In the genomic region with DNA sequence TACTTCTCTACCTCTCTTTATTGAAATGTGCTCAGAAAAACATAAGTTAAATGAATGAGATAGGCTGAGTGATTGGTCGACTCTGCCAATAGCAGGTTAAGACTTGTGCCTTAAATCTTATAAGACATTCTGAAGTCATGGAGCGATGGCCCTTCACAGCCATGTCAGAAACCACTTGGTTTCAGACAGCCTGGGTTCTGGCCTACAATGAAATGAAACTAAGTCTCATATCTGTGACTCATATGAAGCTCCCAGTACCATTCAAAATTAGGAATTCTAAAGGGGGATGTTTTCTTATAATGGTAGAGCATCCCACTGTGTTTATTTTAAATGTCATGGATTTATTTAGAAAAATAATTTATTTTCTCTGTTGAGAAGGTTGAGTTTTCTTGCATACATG, we compare ENCODE assay signal across 1 cellular context.
TF ChIP-seq lines count a peak whose summit lies in the region.

No MANE protein-coding gene starts in this region.

TF ChIP-seq in GM12878, 131 proteins besides CTCF, POLR2A, EP300 and RAD21 (continued from another document):
- TF ChIP-seq, protein P1, sequence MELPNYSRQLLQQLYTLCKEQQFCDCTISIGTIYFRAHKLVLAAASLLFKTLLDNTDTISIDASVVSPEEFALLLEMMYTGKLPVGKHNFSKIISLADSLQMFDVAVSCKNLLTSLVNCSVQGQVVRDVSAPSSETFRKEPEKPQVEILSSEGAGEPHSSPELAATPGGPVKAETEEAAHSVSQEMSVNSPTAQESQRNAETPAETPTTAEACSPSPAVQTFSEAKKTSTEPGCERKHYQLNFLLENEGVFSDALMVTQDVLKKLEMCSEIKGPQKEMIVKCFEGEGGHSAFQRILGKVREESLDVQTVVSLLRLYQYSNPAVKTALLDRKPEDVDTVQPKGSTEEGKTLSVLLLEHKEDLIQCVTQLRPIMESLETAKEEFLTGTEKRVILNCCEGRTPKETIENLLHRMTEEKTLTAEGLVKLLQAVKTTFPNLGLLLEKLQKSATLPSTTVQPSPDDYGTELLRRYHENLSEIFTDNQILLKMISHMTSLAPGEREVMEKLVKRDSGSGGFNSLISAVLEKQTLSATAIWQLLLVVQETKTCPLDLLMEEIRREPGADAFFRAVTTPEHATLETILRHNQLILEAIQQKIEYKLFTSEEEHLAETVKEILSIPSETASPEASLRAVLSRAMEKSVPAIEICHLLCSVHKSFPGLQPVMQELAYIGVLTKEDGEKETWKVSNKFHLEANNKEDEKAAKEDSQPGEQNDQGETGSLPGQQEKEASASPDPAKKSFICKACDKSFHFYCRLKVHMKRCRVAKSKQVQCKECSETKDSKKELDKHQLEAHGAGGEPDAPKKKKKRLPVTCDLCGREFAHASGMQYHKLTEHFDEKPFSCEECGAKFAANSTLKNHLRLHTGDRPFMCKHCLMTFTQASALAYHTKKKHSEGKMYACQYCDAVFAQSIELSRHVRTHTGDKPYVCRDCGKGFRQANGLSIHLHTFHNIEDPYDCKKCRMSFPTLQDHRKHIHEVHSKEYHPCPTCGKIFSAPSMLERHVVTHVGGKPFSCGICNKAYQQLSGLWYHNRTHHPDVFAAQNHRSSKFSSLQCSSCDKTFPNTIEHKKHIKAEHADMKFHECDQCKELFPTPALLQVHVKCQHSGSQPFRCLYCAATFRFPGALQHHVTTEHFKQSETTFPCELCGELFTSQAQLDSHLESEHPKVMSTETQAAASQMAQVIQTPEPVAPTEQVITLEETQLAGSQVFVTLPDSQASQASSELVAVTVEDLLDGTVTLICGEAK (IDR thresholded peaks at IDR 0.05; ENCODE audit: borderline replicate concordance), result no peak
- TF ChIP-seq JUND (IDR thresholded peaks at IDR 0.05; ENCODE audit: low read depth, low read length), result no peak
- no peak for TF ChIP-seq REST (IDR thresholded peaks at IDR 0.05; ENCODE audit: low read depth, low read length)
- TF ChIP-seq BHLHE40 (IDR thresholded peaks at IDR 0.05; ENCODE audit: borderline replicate concordance in 1 of 2, low read depth in 2 of 2, low read length in 1 of 2), result no peak
- TF ChIP-seq ZBTB4 (CRISPR knock-in tag; IDR thresholded peaks at IDR 0.05), result no peak
- TF ChIP-seq FOXM1 (IDR thresholded peaks at IDR 0.05; ENCODE audit: low read depth, low read length), result peak; percentile 37; the same call in 1 of the 2 replicates
- TF ChIP-seq NFIC (IDR thresholded peaks at IDR 0.05; ENCODE audit: low read depth, low read length), result peak; percentile 70; the same call in 1 of the 2 replicates
- TF ChIP-seq HCFC1 (IDR thresholded peaks at IDR 0.05; ENCODE audit: low read length), result no peak
- no peak for TF ChIP-seq EGR1 (IDR thresholded peaks at IDR 0.05; ENCODE audit: borderline replicate concordance in 1 of 2, low read depth in 2 of 2, low read length in 2 of 2)
- TF ChIP-seq CREM (IDR thresholded peaks at IDR 0.05; ENCODE audit: low read depth), result peak; percentile 36; the same call in 1 of the 2 replicates
- no peak for TF ChIP-seq SIN3A (IDR thresholded peaks at IDR 0.05; ENCODE audit: low read depth, low read length)
- no peak for TF ChIP-seq IKZF1 (conservative IDR thresholded peaks at IDR 0.05)
TF ChIP-seq in GM12878: peak in this region for 7.
